In the genomic region with DNA sequence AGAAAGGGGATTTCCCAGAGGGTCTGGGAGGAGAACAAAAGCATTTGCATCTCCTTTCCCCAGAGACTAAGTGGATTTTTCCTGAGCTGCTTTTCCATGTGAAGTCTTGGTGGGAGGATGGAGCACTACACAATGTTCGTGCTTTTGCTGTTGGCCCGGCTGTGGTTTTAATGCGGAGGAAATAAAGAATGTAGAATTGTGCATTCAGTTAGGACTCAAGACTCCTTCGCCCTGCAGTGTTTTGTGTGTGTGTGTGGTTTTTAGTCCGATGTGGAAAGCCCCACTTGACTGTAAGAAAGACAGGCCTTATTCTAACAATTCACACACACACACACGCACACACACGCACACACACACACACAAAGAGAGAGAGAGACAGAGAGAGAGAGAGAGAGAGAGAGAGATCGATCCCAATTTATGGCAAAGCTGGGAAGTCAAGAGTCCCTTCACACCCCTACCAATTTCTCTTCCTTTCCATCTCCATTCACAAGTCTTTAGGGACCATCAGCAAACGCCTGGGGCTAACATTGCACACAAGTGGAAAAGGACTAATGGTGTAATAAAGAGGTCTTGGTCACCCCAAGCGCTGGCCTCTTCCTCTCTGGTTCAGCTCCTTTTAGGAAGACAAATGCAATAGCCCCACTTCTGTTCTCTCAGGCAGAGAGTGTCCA, we compare ENCODE assay signal across 9 cellular contexts. TPM values are rescaled to one million over a fixed set of nuclear protein-coding genes. Genes with fewer than 3 reads are reported as not detected.
DNase-seq lines count a peak whose midpoint lies in the region; ATAC-seq and TF ChIP-seq lines count a peak whose summit lies in the region.
"Had no signal": no experiment of that assay in that cellular context is flagged by ENCODE, and none has a peak within 500 bp of the region (broad histone marks: within the 10 kb centered on the region; RNA-seq: fewer than 3 reads in every experiment).

No MANE protein-coding gene starts in this region.

- H3K4me3 ChIP-seq in endodermal cell (ENCODE audit: low read length) = no peak overlapping the region
- H3K4me3 ChIP-seq in colonic mucosa = no peak overlapping the region

- H3K27ac Mint-ChIP-seq in activated CD4-positive, alpha-beta T cell treated with anti-CD3 and anti-CD28 coated beads, Interleukin-2, amount 10 ng/mL, durations not matched to agents 24 days and 14 days = peak overlapping the region; percentile 87
- no peak overlapping the region for H3K27ac Mint-ChIP-seq in endodermal cell

- H3K36me3 ChIP-seq in endodermal cell (ENCODE audit: control insufficient read depth, insufficient read depth, low read length) = no peaks in the 10 kb centered on the region
- no peaks in the 10 kb centered on the region for H3K36me3 ChIP-seq in colonic mucosa

- DNase-seq in activated CD4-positive, alpha-beta T cell treated with anti-CD3 and anti-CD28 coated beads, Interleukin-2, amount 10 ng/mL, durations not matched to agents 24 days and 14 days = peak; percentile 75
- no peak for DNase-seq in activated CD4-positive, alpha-beta T cell treated with anti-CD3 and anti-CD28 coated beads for 4 hours
- peak; percentile 50 for DNase-seq in SK-MEL-5 (ENCODE audit: low read depth, low spot score)
- peak; percentile 59 for DNase-seq in endodermal cell
- peak; percentile 31 for DNase-seq in sciatic nerve (ENCODE audit: low spot score)
- DNase-seq in Ammon's horn (ENCODE audit: low spot score) = no peak
- no peak for DNase-seq in colonic mucosa
- DNase-seq: NCI-H187 had no signal

- ATAC-seq in sciatic nerve = no peak
- no peak for ATAC-seq in HG03354 (IDR thresholded peaks at IDR 0.05; ENCODE audit: poor library complexity, severe bottlenecking, unreplicated experiment)

- no peaks in the 10 kb centered on the region for H3K36me3 Mint-ChIP-seq in activated CD4-positive, alpha-beta T cell treated with anti-CD3 and anti-CD28 coated beads, Interleukin-2, amount 10 ng/mL, durations not matched to agents 24 days and 14 days (ENCODE audit: low read depth)
- H3K36me3 Mint-ChIP-seq in endodermal cell (ENCODE audit: low read depth) = no peaks in the 10 kb centered on the region

- H3K4me3 Mint-ChIP-seq in activated CD4-positive, alpha-beta T cell treated with anti-CD3 and anti-CD28 coated beads, Interleukin-2, amount 10 ng/mL, durations not matched to agents 24 days and 14 days = peak overlapping the region; percentile 74
- H3K4me3 Mint-ChIP-seq in endodermal cell = peak overlapping the region; percentile 18

- no peak for TF ChIP-seq CTCF in endodermal cell (conservative IDR thresholded peaks at IDR 0.05)
- no peak for TF ChIP-seq CTCF in colonic mucosa (IDR thresholded peaks at IDR 0.05)

- H3K9me3 ChIP-seq in endodermal cell (ENCODE audit: control insufficient read depth, low read length) (no peaks in the 10 kb centered on the region), colonic mucosa (no peaks in the 10 kb centered on the region)

- WGBS in endodermal cell (ENCODE audit: insufficient coverage in 1 of 2, insufficient read length in 1 of 2), 2 experiments = 19% methylated on average over 4 of the region's 10 CpGs; no CpG with 5 or more reads in 1 of the 2 experiments

- H3K4me1 ChIP-seq in endodermal cell (ENCODE audit: control insufficient read depth, insufficient read depth, low read length) (no peaks in the 10 kb centered on the region), colonic mucosa (no peaks in the 10 kb centered on the region)

- intact Hi-C loops in activated CD4-positive, alpha-beta T cell treated with anti-CD3 and anti-CD28 coated beads, Interleukin-2, amount 10 ng/mL, durations not matched to agents 24 days and 14 days (cut with micrococcal nuclease) = loop anchor here (1.0 to 5.0 kb wide), 2 partner anchors 8 to 1101 kb away; partner anchors contain the start of gene HCCS
- intact Hi-C loops in sciatic nerve (cut with DNase I) (no loop called here), colonic mucosa (cut with DNase I) (no loop called here)

- in situ Hi-C loops in SK-MEL-5 (cut with HindIII; ENCODE audit: low pct_unique_long_range_greater_than_20kb, low sequenced_read_pairs) = no loop called here

- no peak overlapping the region for H3K9ac ChIP-seq in endodermal cell (ENCODE audit: extremely low read depth, low read length, poor library complexity, severe bottlenecking)
- no peak overlapping the region for H3K9ac ChIP-seq in colonic mucosa (ENCODE audit: low read depth in 2 of 2, low read length in 2 of 2)

- H3K27ac ChIP-seq in endodermal cell (ENCODE audit: low read depth, low read length) (no peak overlapping the region), colonic mucosa (no peak overlapping the region)

- H3K9me3 Mint-ChIP-seq in activated CD4-positive, alpha-beta T cell treated with anti-CD3 and anti-CD28 coated beads, Interleukin-2, amount 10 ng/mL, durations not matched to agents 24 days and 14 days = no peaks in the 10 kb centered on the region
- H3K9me3 Mint-ChIP-seq in endodermal cell = peaks cover 59% of the 10 kb centered on the region

- H3K27me3 ChIP-seq in endodermal cell (ENCODE audit: control insufficient read depth, insufficient read depth, low read length, poor library complexity, severe bottlenecking) = no peaks in the 10 kb centered on the region
- H3K27me3 ChIP-seq in colonic mucosa = no peaks in the 10 kb centered on the region

- H3K27me3 Mint-ChIP-seq in activated CD4-positive, alpha-beta T cell treated with anti-CD3 and anti-CD28 coated beads, Interleukin-2, amount 10 ng/mL, durations not matched to agents 24 days and 14 days = peaks cover 3% of the 10 kb centered on the region
- H3K27me3 Mint-ChIP-seq in endodermal cell (ENCODE audit: insufficient read depth) = peaks cover 14% of the 10 kb centered on the region

- H3K4me1 Mint-ChIP-seq in activated CD4-positive, alpha-beta T cell treated with anti-CD3 and anti-CD28 coated beads, Interleukin-2, amount 10 ng/mL, durations not matched to agents 24 days and 14 days = peaks cover 38% of the 10 kb centered on the region
- peaks cover 18% of the 10 kb centered on the region for H3K4me1 Mint-ChIP-seq in endodermal cell

RNA-seq across cellular contexts. Expression of gene CLDN34, which starts 44.2 kb away (rescaled TPM):
- total RNA-seq in activated CD4-positive, alpha-beta T cell treated with anti-CD3 and anti-CD28 coated beads, Interleukin-2, amount 10 ng/mL, durations not matched to agents 24 days and 14 days = not detected in 2 replicates
- not detected in 2 replicates for total RNA-seq in SK-MEL-5 (2014; rRNA removed; shearing (Covaris generic))
- not detected in 2 replicates for polyA plus RNA-seq in SK-MEL-5 (2015; cell fraction: cytosol; rRNA removed)
- not detected in 2 replicates for polyA plus RNA-seq in SK-MEL-5 (2015; cell fraction: nucleus; rRNA removed)
- total RNA-seq in endodermal cell = under 1 TPM in 1 of 2 donors, not detected in 1; 0.35 TPM
- not detected for polyA plus RNA-seq in endodermal cell (2013, experiment 1 of 2)
- polyA plus RNA-seq in endodermal cell (2013, experiment 2 of 2) = not detected
- total RNA-seq in sciatic nerve = not detected
- under 1 TPM; 0.24 to 0.27 TPM for total RNA-seq in colonic mucosa

Comparison
In these comparisons a context has a peak if more than half of its experiments do, and no peak if none do; other contexts are left out.
1. DNase-seq: peak in activated CD4-positive, alpha-beta T cell treated with anti-CD3 and anti-CD28 coated beads, Interleukin-2, amount 10 ng/mL, durations not matched to agents 24 days and 14 days (single experiment), SK-MEL-5 (single experiment), endodermal cell (single experiment) and sciatic nerve (single experiment); none in activated CD4-positive, alpha-beta T cell treated with anti-CD3 and anti-CD28 coated beads for 4 hours (0 of 2), Ammon's horn (single experiment) and colonic mucosa (single experiment).